ENCODE assay signal across 2 cellular contexts in the genomic region with DNA sequence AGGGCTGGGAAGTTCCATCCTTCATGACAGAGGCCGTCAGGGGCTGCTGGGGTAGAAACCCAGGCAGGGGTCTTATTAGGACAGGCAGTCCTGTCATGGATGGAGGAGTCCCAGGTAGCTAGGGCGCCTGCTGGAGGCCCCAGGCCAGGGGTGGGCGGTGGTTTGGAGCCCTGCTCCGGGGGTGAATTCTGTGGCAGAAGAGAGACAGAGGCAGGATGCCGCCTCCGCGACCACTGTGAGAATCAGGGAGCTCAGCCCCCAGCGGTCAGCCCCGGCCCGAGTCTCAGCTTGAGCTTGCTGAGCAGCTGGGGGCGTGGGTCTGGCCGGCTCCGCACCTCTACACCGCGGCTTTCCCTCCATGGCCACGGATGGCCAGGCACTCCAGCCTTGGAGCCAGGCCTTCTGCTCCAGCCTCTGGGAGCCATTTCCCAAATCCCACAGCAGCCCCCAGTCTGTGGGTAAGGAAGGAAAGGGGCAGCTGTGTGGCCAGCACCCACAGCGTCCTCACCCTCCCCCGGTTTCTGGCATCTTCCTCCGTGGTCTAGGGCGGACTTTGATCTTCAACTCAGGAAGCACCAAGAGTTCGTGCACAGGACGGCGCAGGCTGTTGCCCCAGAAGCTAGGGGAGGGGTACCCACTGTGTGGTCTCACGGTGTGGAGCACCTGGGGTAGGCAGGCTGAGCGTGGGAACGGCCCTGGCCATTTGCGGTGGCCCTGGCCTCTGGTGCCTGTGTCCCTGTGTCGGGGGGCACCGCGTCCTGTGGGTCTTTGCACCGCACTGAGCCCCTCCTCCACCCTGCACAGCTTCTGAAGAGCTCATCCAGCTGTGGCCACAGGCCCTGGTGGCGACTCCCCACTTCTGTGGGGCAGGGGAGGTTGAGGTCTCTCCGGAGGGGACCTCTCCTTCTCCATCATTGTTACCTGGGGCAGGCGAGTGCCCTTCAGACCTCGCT.
TF ChIP-seq lines count a peak whose summit lies in the region.

No MANE protein-coding gene starts in this region.

TF ChIP-seq in IMR-90, 13 proteins besides CTCF, POLR2A, EP300 and RAD21:
- TF ChIP-seq NFE2L2 (IDR thresholded peaks at IDR 0.05; ENCODE audit: low read depth, low read length) (no peak), ELK1 (IDR thresholded peaks at IDR 0.05; ENCODE audit: borderline replicate concordance, low read depth, low read length) (no peak), MAZ (IDR thresholded peaks at IDR 0.05; ENCODE audit: borderline replicate concordance, low read depth, low read length) (no peak), RFX5 (IDR thresholded peaks at IDR 0.05; ENCODE audit: low read depth, low read length) (no peak), MAFK (IDR thresholded peaks at IDR 0.05; ENCODE audit: low read depth, low read length) (no peak), RCOR1 (IDR thresholded peaks at IDR 0.05; ENCODE audit: insufficient replicate concordance, low read length) (no peak), CHD1 (IDR thresholded peaks at IDR 0.05; ENCODE audit: low read depth, low read length) (no peak), CEBPB (IDR thresholded peaks at IDR 0.05; ENCODE audit: low read depth, low read length) (no peak), MXI1 (IDR thresholded peaks at IDR 0.05; ENCODE audit: borderline replicate concordance, low read depth, low read length) (no peak), BHLHE40 (IDR thresholded peaks at IDR 0.05; ENCODE audit: low read depth, low read length) (no peak), FOS (IDR thresholded peaks at IDR 0.05; ENCODE audit: low read depth, low read length) (no peak), SMC3 (IDR thresholded peaks at IDR 0.05; ENCODE audit: low read depth, low read length) (no peak)
- TF ChIP-seq, protein P1, sequence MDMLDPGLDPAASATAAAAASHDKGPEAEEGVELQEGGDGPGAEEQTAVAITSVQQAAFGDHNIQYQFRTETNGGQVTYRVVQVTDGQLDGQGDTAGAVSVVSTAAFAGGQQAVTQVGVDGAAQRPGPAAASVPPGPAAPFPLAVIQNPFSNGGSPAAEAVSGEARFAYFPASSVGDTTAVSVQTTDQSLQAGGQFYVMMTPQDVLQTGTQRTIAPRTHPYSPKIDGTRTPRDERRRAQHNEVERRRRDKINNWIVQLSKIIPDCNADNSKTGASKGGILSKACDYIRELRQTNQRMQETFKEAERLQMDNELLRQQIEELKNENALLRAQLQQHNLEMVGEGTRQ (IDR thresholded peaks at IDR 0.05; ENCODE audit: low read depth, low read length) = no peak

TF ChIP-seq in HepG2, 621 proteins besides CTCF, POLR2A, EP300 and RAD21 (continues in another document):
- TF ChIP-seq KLF13 (CRISPR knock-in tag; IDR thresholded peaks at IDR 0.05) (no peak), ZNF572 (CRISPR knock-in tag; IDR thresholded peaks at IDR 0.05) (peak; percentile 87), HOXA3 (CRISPR knock-in tag; IDR thresholded peaks at IDR 0.05) (peak; percentile 78), NFRKB (IDR thresholded peaks at IDR 0.05) (no peak), ZBTB33 (CRISPR knock-in tag; IDR thresholded peaks at IDR 0.05) (peak; percentile 3; the same call in 1 of the 2 replicates), MBD4 (IDR thresholded peaks at IDR 0.05; ENCODE audit: borderline replicate concordance, low read length) (no peak), ZBTB38 (CRISPR knock-in tag; IDR thresholded peaks at IDR 0.05) (peak; percentile 88), RBFOX2 (IDR thresholded peaks at IDR 0.05; ENCODE audit: low read depth, low read length) (no peak), SRY (CRISPR knock-in tag; IDR thresholded peaks at IDR 0.05) (peak; percentile 16; the same call in 1 of the 2 replicates), ZSCAN21 (CRISPR knock-in tag; IDR thresholded peaks at IDR 0.05; ENCODE audit: borderline replicate concordance) (no peak), ZNF790 (CRISPR knock-in tag; IDR thresholded peaks at IDR 0.05; ENCODE audit: borderline replicate concordance) (no peak), E2F2 (CRISPR knock-in tag; IDR thresholded peaks at IDR 0.05; ENCODE audit: borderline replicate concordance) (no peak), MYNN (CRISPR knock-in tag; IDR thresholded peaks at IDR 0.05; ENCODE audit: low read depth) (no peak), TRIM24 (CRISPR knock-in tag; IDR thresholded peaks at IDR 0.05) (no peak), ATAD3A (CRISPR knock-in tag; IDR thresholded peaks at IDR 0.05) (no peak), ARHGAP35 (CRISPR knock-in tag; IDR thresholded peaks at IDR 0.05; ENCODE audit: borderline replicate concordance) (peak; percentile 70; the same call in 1 of the 2 replicates), ZNF337 (CRISPR knock-in tag; IDR thresholded peaks at IDR 0.05; ENCODE audit: borderline replicate concordance, low read depth) (no peak), TOPORS (CRISPR knock-in tag; IDR thresholded peaks at IDR 0.05) (no peak), ISX (CRISPR knock-in tag; conservative IDR thresholded peaks at IDR 0.05) (no peak), ZNF180 (CRISPR knock-in tag; IDR thresholded peaks at IDR 0.05; ENCODE audit: borderline replicate concordance, low read depth) (no peak), E2F5 (CRISPR knock-in tag; conservative IDR thresholded peaks at IDR 0.05) (no peak)
- TF ChIP-seq, protein P2, sequence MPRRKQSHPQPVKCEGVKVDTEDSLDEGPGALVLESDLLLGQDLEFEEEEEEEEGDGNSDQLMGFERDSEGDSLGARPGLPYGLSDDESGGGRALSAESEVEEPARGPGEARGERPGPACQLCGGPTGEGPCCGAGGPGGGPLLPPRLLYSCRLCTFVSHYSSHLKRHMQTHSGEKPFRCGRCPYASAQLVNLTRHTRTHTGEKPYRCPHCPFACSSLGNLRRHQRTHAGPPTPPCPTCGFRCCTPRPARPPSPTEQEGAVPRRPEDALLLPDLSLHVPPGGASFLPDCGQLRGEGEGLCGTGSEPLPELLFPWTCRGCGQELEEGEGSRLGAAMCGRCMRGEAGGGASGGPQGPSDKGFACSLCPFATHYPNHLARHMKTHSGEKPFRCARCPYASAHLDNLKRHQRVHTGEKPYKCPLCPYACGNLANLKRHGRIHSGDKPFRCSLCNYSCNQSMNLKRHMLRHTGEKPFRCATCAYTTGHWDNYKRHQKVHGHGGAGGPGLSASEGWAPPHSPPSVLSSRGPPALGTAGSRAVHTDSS (CRISPR knock-in tag; conservative IDR thresholded peaks at IDR 0.05) = no peak
- TF ChIP-seq, protein P3, sequence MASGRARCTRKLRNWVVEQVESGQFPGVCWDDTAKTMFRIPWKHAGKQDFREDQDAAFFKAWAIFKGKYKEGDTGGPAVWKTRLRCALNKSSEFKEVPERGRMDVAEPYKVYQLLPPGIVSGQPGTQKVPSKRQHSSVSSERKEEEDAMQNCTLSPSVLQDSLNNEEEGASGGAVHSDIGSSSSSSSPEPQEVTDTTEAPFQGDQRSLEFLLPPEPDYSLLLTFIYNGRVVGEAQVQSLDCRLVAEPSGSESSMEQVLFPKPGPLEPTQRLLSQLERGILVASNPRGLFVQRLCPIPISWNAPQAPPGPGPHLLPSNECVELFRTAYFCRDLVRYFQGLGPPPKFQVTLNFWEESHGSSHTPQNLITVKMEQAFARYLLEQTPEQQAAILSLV (CRISPR knock-in tag; IDR thresholded peaks at IDR 0.05; ENCODE audit: borderline replicate concordance) = no peak; the same call in 1 of the 2 replicates
- TF ChIP-seq, protein P4, sequence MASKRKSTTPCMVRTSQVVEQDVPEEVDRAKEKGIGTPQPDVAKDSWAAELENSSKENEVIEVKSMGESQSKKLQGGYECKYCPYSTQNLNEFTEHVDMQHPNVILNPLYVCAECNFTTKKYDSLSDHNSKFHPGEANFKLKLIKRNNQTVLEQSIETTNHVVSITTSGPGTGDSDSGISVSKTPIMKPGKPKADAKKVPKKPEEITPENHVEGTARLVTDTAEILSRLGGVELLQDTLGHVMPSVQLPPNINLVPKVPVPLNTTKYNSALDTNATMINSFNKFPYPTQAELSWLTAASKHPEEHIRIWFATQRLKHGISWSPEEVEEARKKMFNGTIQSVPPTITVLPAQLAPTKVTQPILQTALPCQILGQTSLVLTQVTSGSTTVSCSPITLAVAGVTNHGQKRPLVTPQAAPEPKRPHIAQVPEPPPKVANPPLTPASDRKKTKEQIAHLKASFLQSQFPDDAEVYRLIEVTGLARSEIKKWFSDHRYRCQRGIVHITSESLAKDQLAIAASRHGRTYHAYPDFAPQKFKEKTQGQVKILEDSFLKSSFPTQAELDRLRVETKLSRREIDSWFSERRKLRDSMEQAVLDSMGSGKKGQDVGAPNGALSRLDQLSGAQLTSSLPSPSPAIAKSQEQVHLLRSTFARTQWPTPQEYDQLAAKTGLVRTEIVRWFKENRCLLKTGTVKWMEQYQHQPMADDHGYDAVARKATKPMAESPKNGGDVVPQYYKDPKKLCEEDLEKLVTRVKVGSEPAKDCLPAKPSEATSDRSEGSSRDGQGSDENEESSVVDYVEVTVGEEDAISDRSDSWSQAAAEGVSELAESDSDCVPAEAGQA (IDR thresholded peaks at IDR 0.05; ENCODE audit: low read depth) = no peak
- TF ChIP-seq, protein P4 (CRISPR knock-in tag; IDR thresholded peaks at IDR 0.05; ENCODE audit: borderline replicate concordance) = no peak
- TF ChIP-seq, protein P5, sequence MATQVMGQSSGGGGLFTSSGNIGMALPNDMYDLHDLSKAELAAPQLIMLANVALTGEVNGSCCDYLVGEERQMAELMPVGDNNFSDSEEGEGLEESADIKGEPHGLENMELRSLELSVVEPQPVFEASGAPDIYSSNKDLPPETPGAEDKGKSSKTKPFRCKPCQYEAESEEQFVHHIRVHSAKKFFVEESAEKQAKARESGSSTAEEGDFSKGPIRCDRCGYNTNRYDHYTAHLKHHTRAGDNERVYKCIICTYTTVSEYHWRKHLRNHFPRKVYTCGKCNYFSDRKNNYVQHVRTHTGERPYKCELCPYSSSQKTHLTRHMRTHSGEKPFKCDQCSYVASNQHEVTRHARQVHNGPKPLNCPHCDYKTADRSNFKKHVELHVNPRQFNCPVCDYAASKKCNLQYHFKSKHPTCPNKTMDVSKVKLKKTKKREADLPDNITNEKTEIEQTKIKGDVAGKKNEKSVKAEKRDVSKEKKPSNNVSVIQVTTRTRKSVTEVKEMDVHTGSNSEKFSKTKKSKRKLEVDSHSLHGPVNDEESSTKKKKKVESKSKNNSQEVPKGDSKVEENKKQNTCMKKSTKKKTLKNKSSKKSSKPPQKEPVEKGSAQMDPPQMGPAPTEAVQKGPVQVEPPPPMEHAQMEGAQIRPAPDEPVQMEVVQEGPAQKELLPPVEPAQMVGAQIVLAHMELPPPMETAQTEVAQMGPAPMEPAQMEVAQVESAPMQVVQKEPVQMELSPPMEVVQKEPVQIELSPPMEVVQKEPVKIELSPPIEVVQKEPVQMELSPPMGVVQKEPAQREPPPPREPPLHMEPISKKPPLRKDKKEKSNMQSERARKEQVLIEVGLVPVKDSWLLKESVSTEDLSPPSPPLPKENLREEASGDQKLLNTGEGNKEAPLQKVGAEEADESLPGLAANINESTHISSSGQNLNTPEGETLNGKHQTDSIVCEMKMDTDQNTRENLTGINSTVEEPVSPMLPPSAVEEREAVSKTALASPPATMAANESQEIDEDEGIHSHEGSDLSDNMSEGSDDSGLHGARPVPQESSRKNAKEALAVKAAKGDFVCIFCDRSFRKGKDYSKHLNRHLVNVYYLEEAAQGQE (IDR thresholded peaks at IDR 0.05; ENCODE audit: borderline replicate concordance in 1 of 2, low read depth in 1 of 2, low read length in 2 of 2) = no peak
